25 cellular contexts compared by ENCODE assay signal in genomic region chr6:50707191-50707590, GRCh38. TPM values are rescaled to one million over a fixed set of nuclear protein-coding genes. Genes with fewer than 3 reads are reported as not detected.
"Had no signal": no experiment of that assay in that cellular context is flagged by ENCODE, and none has a peak within 500 bp of the region (broad histone marks: within the 10 kb centered on the region; RNA-seq: fewer than 3 reads in every experiment).

No MANE protein-coding gene starts in this region.

- H3K4me3 Mint-ChIP-seq: activated CD4-positive, alpha-beta T cell treated with anti-CD3 and anti-CD28 coated beads, Interleukin-2, amount 10 ng/mL, durations not matched to agents 24 days and 14 days; activated CD8-positive, alpha-beta memory T cell treated with anti-CD3 and anti-CD28 coated beads, Interleukin-2, amount 10 ng/mL, durations not matched to agents 7 days and 5 days; activated naive CD4-positive, alpha-beta T cell treated with anti-CD3 and anti-CD28 coated beads, Interleukin-2, amount 10 ng/mL, durations not matched to agents 7 days and 5 days; activated naive CD8-positive, alpha-beta T cell treated with anti-CD3 and anti-CD28 coated beads for 36 hours; activated T-cell treated with anti-CD3 and anti-CD28 coated beads, Interleukin-2, amount 50 U/mL, for 24 hours; T-helper 1 cell treated with Interleukin-12 subunit alpha and Interleukin-12 subunit beta and Interleukin-4 antibody, amounts not matched to agents 30 μg/mL and 1 μg/mL, for 36 hours had no signal

- H3K4me3 ChIP-seq: adrenal gland, PC-9 had no signal

- H3K27ac Mint-ChIP-seq: activated CD4-positive, alpha-beta T cell treated with anti-CD3 and anti-CD28 coated beads, Interleukin-2, amount 10 ng/mL, durations not matched to agents 24 days and 14 days; activated CD8-positive, alpha-beta memory T cell treated with anti-CD3 and anti-CD28 coated beads, Interleukin-2, amount 10 ng/mL, durations not matched to agents 7 days and 5 days; activated naive CD4-positive, alpha-beta T cell treated with anti-CD3 and anti-CD28 coated beads, Interleukin-2, amount 10 ng/mL, durations not matched to agents 7 days and 5 days; activated naive CD8-positive, alpha-beta T cell treated with anti-CD3 and anti-CD28 coated beads for 36 hours; activated T-cell treated with anti-CD3 and anti-CD28 coated beads, Interleukin-2, amount 50 U/mL, for 24 hours; activated T-helper 2 cell treated with anti-CD3 and anti-CD28 coated beads, Interferon-gamma antibody, Interleukin-2, Interleukin-4, amounts not matched to agents 10 μg/mL and 5 μg/mL and 100 μg/mL, durations not matched to agents 14 hours and 24 hours and 36 hours; T-helper 1 cell treated with Interleukin-12 subunit alpha and Interleukin-12 subunit beta and Interleukin-4 antibody, amounts not matched to agents 30 μg/mL and 1 μg/mL, for 36 hours had no signal

- H3K36me3 ChIP-seq: adrenal gland had no signal

- H3K9me3 Mint-ChIP-seq: activated naive CD4-positive, alpha-beta T cell treated with anti-CD3 and anti-CD28 coated beads, Interleukin-2, amount 10 ng/mL, durations not matched to agents 7 days and 5 days; activated T-helper 2 cell treated with anti-CD3 and anti-CD28 coated beads, Interferon-gamma antibody, Interleukin-2, Interleukin-4, amounts not matched to agents 10 μg/mL and 5 μg/mL and 100 μg/mL, durations not matched to agents 14 hours and 24 hours and 36 hours; T-helper 1 cell treated with Interleukin-12 subunit alpha and Interleukin-12 subunit beta and Interleukin-4 antibody, amounts not matched to agents 30 μg/mL and 1 μg/mL, for 36 hours had no signal

- H2AFZ ChIP-seq: PC-9 had no signal

- H3K36me3 Mint-ChIP-seq: activated CD8-positive, alpha-beta memory T cell treated with anti-CD3 and anti-CD28 coated beads, Interleukin-2, amount 10 ng/mL, durations not matched to agents 7 days and 5 days; activated naive CD4-positive, alpha-beta T cell treated with anti-CD3 and anti-CD28 coated beads, Interleukin-2, amount 10 ng/mL, durations not matched to agents 7 days and 5 days; activated naive CD8-positive, alpha-beta T cell treated with anti-CD3 and anti-CD28 coated beads for 36 hours had no signal

- DNase-seq: activated CD4-positive, alpha-beta T cell treated with anti-CD3 and anti-CD28 coated beads for 1 hour; activated CD4-positive, alpha-beta T cell treated with anti-CD3 and anti-CD28 coated beads, Interleukin-2, amount 10 ng/mL, durations not matched to agents 24 days and 14 days; activated CD4-positive, alpha-beta T cell treated with anti-CD3 and anti-CD28 coated beads, Interleukin-2, amount 50 U/mL, for 48 hours; activated CD8-positive, alpha-beta memory T cell treated with anti-CD3 and anti-CD28 coated beads, Interleukin-2, amount 10 ng/mL, durations not matched to agents 7 days and 5 days; activated gamma-delta T cell treated with Interleukin-2 at 50 U/mL for 16 hours; activated naive CD4-positive, alpha-beta T cell treated with anti-CD3 and anti-CD28 coated beads, Interleukin-2, amount 10 ng/mL, durations not matched to agents 7 days and 5 days; activated naive CD8-positive, alpha-beta T cell treated with anti-CD3 and anti-CD28 coated beads for 36 hours; activated T-cell treated with anti-CD3 and anti-CD28 coated beads, Interleukin-2, amount 50 U/mL, for 24 hours; adrenal gland; NCI-H1092; NCI-H1417; NCI-H1930; NCI-H2107; NCI-H2171 treated with DMSO at 0.1 percent for 48 hours; NCI-H345; NCI-H510A treated with DMSO at 0.1 percent for 48 hours; NCI-H69; PC-9; SHP77 treated with DMSO at 0.1 percent for 48 hours had no signal

- H3K27ac ChIP-seq: adrenal gland, KMS-11, PC-9 had no signal

- H3K4me2 ChIP-seq: KMS-11, PC-9 had no signal

- H3K4me1 Mint-ChIP-seq: activated CD4-positive, alpha-beta T cell treated with anti-CD3 and anti-CD28 coated beads, Interleukin-2, amount 10 ng/mL, durations not matched to agents 24 days and 14 days; activated CD8-positive, alpha-beta memory T cell treated with anti-CD3 and anti-CD28 coated beads, Interleukin-2, amount 10 ng/mL, durations not matched to agents 7 days and 5 days; activated naive CD4-positive, alpha-beta T cell treated with anti-CD3 and anti-CD28 coated beads, Interleukin-2, amount 10 ng/mL, durations not matched to agents 7 days and 5 days; activated naive CD8-positive, alpha-beta T cell treated with anti-CD3 and anti-CD28 coated beads for 36 hours had no signal

- ATAC-seq: activated CD8-positive, alpha-beta memory T cell treated with anti-CD3 and anti-CD28 coated beads, Interleukin-2, amount 10 ng/mL, durations not matched to agents 7 days and 5 days had no signal

- H3K9me3 ChIP-seq: adrenal gland had no signal

- H3K9ac ChIP-seq: KMS-11 had no signal

- H3K4me1 ChIP-seq: adrenal gland had no signal

RNA-seq across cellular contexts. Expression of gene TFAP2D, which starts 6.1 kb away (rescaled TPM):
- total RNA-seq: activated CD4-positive, alpha-beta T cell treated with anti-CD3 and anti-CD28 coated beads, Interleukin-2, amount 10 ng/mL, durations not matched to agents 24 days and 14 days; activated CD8-positive, alpha-beta memory T cell treated with anti-CD3 and anti-CD28 coated beads, Interleukin-2, amount 10 ng/mL, durations not matched to agents 7 days and 5 days; activated naive CD8-positive, alpha-beta T cell treated with anti-CD3 and anti-CD28 coated beads for 36 hours; activated T-helper 2 cell treated with anti-CD3 and anti-CD28 coated beads, Interferon-gamma antibody, Interleukin-2, Interleukin-4, amounts not matched to agents 10 μg/mL and 5 μg/mL and 100 μg/mL, durations not matched to agents 14 hours and 24 hours and 36 hours; adrenal gland; cardiac septum; MCF 10A; PC-9; SK-MEL-5 had no signal
- polyA plus RNA-seq: adrenal gland had no signal
